Comparison of ENCODE assay signal across 1 cellular context in genomic region chr1:67838180-67838912, GRCh38.
TF ChIP-seq lines count a peak whose summit lies in the region.

No MANE protein-coding gene starts in this region.

TF ChIP-seq in K562, 482 proteins besides CTCF, POLR2A, EP300 and RAD21 (continued from another document):
- TF ChIP-seq JUN (IDR thresholded peaks at IDR 0.05; ENCODE audit: borderline replicate concordance, low read depth, low read length) (no peak), JUN (CRISPR knock-in tag; IDR thresholded peaks at IDR 0.05; ENCODE audit: borderline replicate concordance) (no peak), USF2 (CRISPR knock-in tag; IDR thresholded peaks at IDR 0.05) (no peak), TSHZ1 (CRISPR knock-in tag; IDR thresholded peaks at IDR 0.05) (no peak), C11orf30 (IDR thresholded peaks at IDR 0.05; ENCODE audit: low read depth) (peak; percentile 41; the same call in 1 of the 2 replicates), ZNF316 (IDR thresholded peaks at IDR 0.05) (peak; percentile 57), ZNF175 (CRISPR knock-in tag; IDR thresholded peaks at IDR 0.05; ENCODE audit: low read depth) (no peak), USF1 (CRISPR knock-in tag; IDR thresholded peaks at IDR 0.05) (no peak), SPI1 (IDR thresholded peaks at IDR 0.05; ENCODE audit: borderline replicate concordance, low read depth, low read length) (peak; percentile 44; the same call in 1 of the 2 replicates)
TF ChIP-seq in K562: peak in this region for 5.
